ENCODE assay signal across 9 cellular contexts in the genomic region with DNA sequence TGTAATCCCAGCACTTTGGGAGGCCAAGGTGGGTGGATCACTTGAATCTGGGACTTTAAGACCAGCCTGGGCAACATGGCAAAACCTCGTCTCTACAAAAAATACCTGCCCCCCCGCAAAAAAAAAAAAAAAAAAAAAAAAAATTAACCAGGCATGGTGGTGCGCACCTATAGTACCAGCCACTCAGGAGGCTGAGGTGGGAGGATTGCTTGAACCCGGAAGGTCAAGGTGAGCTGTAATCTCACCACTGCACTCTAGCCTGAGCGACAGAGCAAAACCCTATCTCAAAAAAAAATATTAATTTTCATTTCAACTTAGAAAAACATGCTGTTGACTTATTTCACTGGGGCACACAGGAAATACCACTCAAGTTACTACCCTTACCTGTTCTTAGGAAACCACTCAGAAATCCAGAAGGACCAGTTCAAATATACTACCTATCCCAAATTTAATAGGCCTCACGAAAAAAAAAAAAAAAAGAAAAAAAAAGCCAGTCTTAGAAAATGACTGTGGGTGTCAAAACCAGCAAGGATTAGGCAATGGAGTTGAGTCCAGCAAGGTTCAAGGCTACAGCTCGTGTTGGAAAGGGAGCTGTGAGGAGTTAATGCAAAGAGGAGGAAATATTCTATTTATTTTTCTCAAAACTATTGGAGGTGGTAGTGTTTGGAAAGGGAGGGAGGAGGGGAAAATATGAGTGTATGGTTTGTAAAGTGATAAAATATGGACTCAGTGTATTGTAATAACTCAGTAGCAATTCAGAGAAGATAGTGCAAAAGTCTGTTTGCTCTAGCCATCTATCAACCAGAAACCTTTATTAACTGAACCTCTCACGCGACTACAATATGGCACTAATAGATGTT. TPM values are rescaled to one million over a fixed set of nuclear protein-coding genes. Genes with fewer than 3 reads are reported as not detected.
A peak's percentile ranks its signal among the peaks of the same experiment; 100 is the strongest.
DNase-seq lines count a peak whose midpoint lies in the region; ATAC-seq, FAIRE-seq and TF ChIP-seq lines count a peak whose summit lies in the region.
"Had no signal": no experiment of that assay in that cellular context is flagged by ENCODE, and none has a peak within 500 bp of the region (broad histone marks: within the 10 kb centered on the region; RNA-seq: fewer than 3 reads in every experiment).

No MANE protein-coding gene starts in this region.

- no TSS peak for BruUV-seq in A673 (replicated peaks; lab: Mats Ljungman, UMichigan)

- H3K9me3 Mint-ChIP-seq in activated naive CD4-positive, alpha-beta T cell treated with anti-CD3 and anti-CD28 coated beads, Interleukin-2, amount 50 U/mL, for 72 hours: no peaks in the 10 kb centered on the region

- no peak overlapping the region for H3K4me3 ChIP-seq in A673 (ENCODE audit: low read depth, low read length, poor library complexity, severe bottlenecking)
- peak overlapping the region; percentile 49 for H3K4me3 ChIP-seq in OCI-LY1 (ENCODE audit: low read depth, low read length, poor library complexity, severe bottlenecking)
- H3K4me3 ChIP-seq in epithelial cell of esophagus (ENCODE audit: low read length): no peak overlapping the region
- H3K4me3 ChIP-seq in muscle layer of colon (ENCODE audit: low read depth in 1 of 2, low read length in 2 of 2): no peak overlapping the region

- H3K27ac ChIP-seq in A673 (ENCODE audit: low read depth, low read length, poor library complexity, severe bottlenecking) (peak overlapping the region; percentile 72), OCI-LY1 (ENCODE audit: low read depth, low read length, poor library complexity, severe bottlenecking) (peak overlapping the region; percentile 88), muscle layer of colon (ENCODE audit: low read depth, low read length) (peak overlapping the region; percentile 89)

- H3K9me2 ChIP-seq in OCI-LY1 (ENCODE audit: low read depth, low read length): no peaks in the 10 kb centered on the region

- peaks cover 7% of the 10 kb centered on the region; the same call in 1 of the 2 replicates for H3F3A ChIP-seq in OCI-LY1 (ENCODE audit: insufficient read depth, low read length)

- CTCF ChIA-PET in A673 (lab: Charles Lee): no interaction called here

- H2AFZ ChIP-seq in OCI-LY1 (ENCODE audit: low read length): no peak overlapping the region

- FAIRE-seq in RCC 7860 (lab: Jason Lieb, UNC): no peak

- H3K36me3 Mint-ChIP-seq in activated naive CD4-positive, alpha-beta T cell treated with anti-CD3 and anti-CD28 coated beads, Interleukin-2, amount 50 U/mL, for 72 hours: no peaks in the 10 kb centered on the region

- peak overlapping the region; percentile 79 for H3K4me2 ChIP-seq in OCI-LY1 (ENCODE audit: low read length)

- DNase-seq in A673 (ENCODE audit: low spot score) (no peak), epithelial cell of esophagus (ENCODE audit: low read depth) (peak; percentile 85), NCI-H2171 treated with DMSO at 0.1 percent for 48 hours (lab: John Stamatoyannopoulos, UW) (no peak), RCC 7860 (ENCODE audit: low spot score) (no peak), NCI-H748 treated with DMSO at 0.1 percent for 48 hours (lab: John Stamatoyannopoulos, UW) (no peak)
- no peak for DNase-seq in activated naive CD4-positive, alpha-beta T cell treated with anti-CD3 and anti-CD28 coated beads, Interleukin-2, amount 50 U/mL, for 72 hours (ENCODE audit: low spot score in 2 of 2)
- DNase-seq: NCI-H446 had no signal

- TF ChIP-seq CTCF in A673 (conservative IDR thresholded peaks at IDR 0.05; ENCODE audit: low read depth, low read length): no peak
- TF ChIP-seq CTCF in OCI-LY1 (IDR thresholded peaks at IDR 0.05; ENCODE audit: low read length): no peak
- TF ChIP-seq CTCF in epithelial cell of esophagus (IDR thresholded peaks at IDR 0.05; ENCODE audit: insufficient read depth, low read depth, low read length, missing control alignments): no peak

- no peaks in the 10 kb centered on the region for H3K36me3 ChIP-seq in A673 (ENCODE audit: insufficient read depth, low read length, poor library complexity, severe bottlenecking)
- H3K36me3 ChIP-seq in OCI-LY1 (ENCODE audit: insufficient read depth, low read length): no peaks in the 10 kb centered on the region
- H3K36me3 ChIP-seq in muscle layer of colon (ENCODE audit: insufficient read depth, low read length): no peaks in the 10 kb centered on the region

- no peaks in the 10 kb centered on the region for H4K20me1 ChIP-seq in OCI-LY1 (ENCODE audit: insufficient read depth, low read length)

- H3K27me3 ChIP-seq in A673 (replicated peaks; ENCODE audit: insufficient read depth, low read depth, low read length, poor library complexity): no peaks in the 10 kb centered on the region
- H3K27me3 ChIP-seq in OCI-LY1 (ENCODE audit: insufficient read depth, low read length): no peaks in the 10 kb centered on the region
- H3K27me3 ChIP-seq in muscle layer of colon (ENCODE audit: control insufficient read depth in 1 of 2, insufficient read depth in 2 of 2, low read length in 2 of 2): no peaks in the 10 kb centered on the region

- H3K4me1 ChIP-seq in A673 (ENCODE audit: insufficient read depth, low read length, poor library complexity, severe bottlenecking) (peaks cover 26% of the 10 kb centered on the region), OCI-LY1 (ENCODE audit: insufficient read depth, low read length, severe bottlenecking) (peaks cover 57% of the 10 kb centered on the region), muscle layer of colon (ENCODE audit: insufficient read depth, low read length) (peaks cover 58% of the 10 kb centered on the region)

- ATAC-seq in activated naive CD4-positive, alpha-beta T cell treated with anti-CD3 and anti-CD28 coated beads, Interleukin-2, amount 50 U/mL, for 72 hours: no peak

- no peak overlapping the region for H3K27ac Mint-ChIP-seq in activated naive CD4-positive, alpha-beta T cell treated with anti-CD3 and anti-CD28 coated beads, Interleukin-2, amount 50 U/mL, for 72 hours

- H3K9me3 ChIP-seq in A673 (ENCODE audit: low read depth, low read length, poor library complexity, severe bottlenecking) (no peaks in the 10 kb centered on the region), OCI-LY1 (ENCODE audit: low read length) (no peaks in the 10 kb centered on the region), muscle layer of colon (ENCODE audit: low read length) (no peaks in the 10 kb centered on the region)

- intact Hi-C loops in A673 (cut with micrococcal nuclease; ENCODE audit: unreplicated experiment): no loop called here

- H3K9ac ChIP-seq in OCI-LY1 (ENCODE audit: low read length) (peak overlapping the region; percentile 79; the same call in 1 of the 2 replicates), muscle layer of colon (ENCODE audit: low read length) (no peak overlapping the region)

- POLR2A ChIA-PET in A673 (lab: Charles Lee; ENCODE audit: low non-redundant PET): no interaction called here

- no peaks in the 10 kb centered on the region for H3K79me2 ChIP-seq in OCI-LY1 (ENCODE audit: insufficient read depth, low read length)

RNA-seq across cellular contexts. Expression of gene PIM1, which starts 33.9 kb away (rescaled TPM):
- 8.9 and 10.6 TPM in 2 replicates for total RNA-seq in A673 (2021)
- 100 to 1,000 TPM; 280 to 408 TPM for total RNA-seq in activated naive CD4-positive, alpha-beta T cell treated with anti-CD3 and anti-CD28 coated beads, Interleukin-2, amount 50 U/mL, for 72 hours

Comparison
In these comparisons a context has a peak if more than half of its experiments do, and no peak if none do; other contexts are left out.
1. RNA of gene PIM1, which starts 33.9 kb away (total RNA-seq): 280 to 408 TPM in activated naive CD4-positive, alpha-beta T cell treated with anti-CD3 and anti-CD28 coated beads, Interleukin-2, amount 50 U/mL, for 72 hours; 8.9 to 10.6 TPM in A673; every median in the first group is over 10 times any median in the second.
2. Peak in every context shown above with its lines, with median percentiles within 50 percentile points of each other: H3K27ac ChIP-seq.